14 cellular contexts compared by ENCODE assay signal in the genomic region with DNA sequence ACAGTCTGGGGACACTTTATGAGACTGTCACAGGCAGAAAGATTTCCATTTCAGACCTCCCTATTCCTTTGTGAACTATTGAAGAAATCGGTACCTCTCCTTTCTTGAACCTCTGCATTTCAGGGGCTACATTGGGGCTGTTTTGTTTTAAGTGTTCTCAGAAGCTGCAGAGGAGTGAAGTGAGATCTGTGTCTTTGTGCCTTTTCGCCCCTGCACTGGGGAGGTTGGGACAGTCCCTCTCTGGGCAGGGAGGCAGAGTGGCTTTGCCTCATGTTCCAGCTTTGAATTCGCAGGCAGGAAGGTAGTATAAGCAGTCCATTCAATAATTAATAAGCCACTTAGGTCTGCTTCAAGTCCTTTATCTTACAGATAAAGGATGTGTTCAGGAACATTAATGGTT.
A peak's percentile ranks its signal among the peaks of the same experiment; 100 is the strongest.
DNase-seq lines count a peak whose midpoint lies in the region; ATAC-seq lines count a peak whose summit lies in the region.
"Had no signal": no experiment of that assay in that cellular context is flagged by ENCODE, and none has a peak within 500 bp of the region (broad histone marks: within the 10 kb centered on the region; RNA-seq: fewer than 3 reads in every experiment).

No MANE protein-coding gene starts in this region.

- DNase-seq in SKM-1 (lab: John Stamatoyannopoulos, UW; ENCODE audit: unreplicated experiment) (no peak), NCI-H2107 treated with DMSO at 0.1 percent for 48 hours (lab: John Stamatoyannopoulos, UW; ENCODE audit: unreplicated experiment) (no peak)
- no peak for DNase-seq in effector memory CD4-positive, alpha-beta T cell
- DNase-seq in stimulated activated CD4-positive, alpha-beta T cell treated with anti-CD3 and anti-CD28 coated beads, Interleukin-2, amount 100 ng/mL, for 24 hours, result no peak
- DNase-seq: activated CD4-positive, alpha-beta T cell treated with anti-CD3 and anti-CD28 coated beads for 1 hour; CD8-positive, alpha-beta memory T cell; heart left ventricle; mucosa of descending colon; Right ventricle myocardium superior had no signal

- no peaks in the 10 kb centered on the region for H3K4me1 ChIP-seq in effector memory CD4-positive, alpha-beta T cell (ENCODE audit: control insufficient read depth, insufficient read depth, low read length, poor library complexity, severe bottlenecking)
- H3K4me1 ChIP-seq: heart left ventricle had no signal

- no peaks in the 10 kb centered on the region for H3K36me3 ChIP-seq in effector memory CD4-positive, alpha-beta T cell (ENCODE audit: control insufficient read depth, insufficient read depth, low read length)
- H3K36me3 ChIP-seq: heart left ventricle had no signal

- H3K9me3 ChIP-seq in effector memory CD4-positive, alpha-beta T cell (ENCODE audit: control insufficient read depth, low read length), result no peaks in the 10 kb centered on the region
- H3K9me3 ChIP-seq: mucosa of descending colon had no signal

- H3K27ac ChIP-seq in layer of hippocampus (ENCODE audit: low read depth, low read length), result peak overlapping the region; percentile 58
- H3K27ac ChIP-seq in effector memory CD4-positive, alpha-beta T cell (ENCODE audit: insufficient read depth, low read length, poor library complexity, severe bottlenecking), result no peak overlapping the region
- H3K27ac ChIP-seq: heart left ventricle, skin epidermis had no signal

- no peaks in the 10 kb centered on the region for H3K27me3 ChIP-seq in layer of hippocampus (ENCODE audit: control insufficient read depth, insufficient read depth, low read length)
- peaks cover 8% of the 10 kb centered on the region for H3K27me3 ChIP-seq in effector memory CD4-positive, alpha-beta T cell (replicated peaks; ENCODE audit: control insufficient read depth, insufficient read depth, low read length, poor library complexity, severe bottlenecking)

- ATAC-seq in GM18517 (IDR thresholded peaks at IDR 0.05; ENCODE audit: unreplicated experiment) (peak; percentile 35), GM21529 (IDR thresholded peaks at IDR 0.05; ENCODE audit: unreplicated experiment) (peak; percentile 33), HG03135 (IDR thresholded peaks at IDR 0.05; ENCODE audit: unreplicated experiment) (peak; percentile 9)
- ATAC-seq: heart left ventricle, mucosa of descending colon had no signal

- H3K4me3 ChIP-seq in effector memory CD4-positive, alpha-beta T cell (ENCODE audit: insufficient read depth, low read depth, low read length, poor library complexity, severe bottlenecking), result no peak overlapping the region
- H3K4me3 ChIP-seq: heart left ventricle, mucosa of descending colon, skin epidermis had no signal
